16 cellular contexts compared by ENCODE assay signal in the genomic region with DNA sequence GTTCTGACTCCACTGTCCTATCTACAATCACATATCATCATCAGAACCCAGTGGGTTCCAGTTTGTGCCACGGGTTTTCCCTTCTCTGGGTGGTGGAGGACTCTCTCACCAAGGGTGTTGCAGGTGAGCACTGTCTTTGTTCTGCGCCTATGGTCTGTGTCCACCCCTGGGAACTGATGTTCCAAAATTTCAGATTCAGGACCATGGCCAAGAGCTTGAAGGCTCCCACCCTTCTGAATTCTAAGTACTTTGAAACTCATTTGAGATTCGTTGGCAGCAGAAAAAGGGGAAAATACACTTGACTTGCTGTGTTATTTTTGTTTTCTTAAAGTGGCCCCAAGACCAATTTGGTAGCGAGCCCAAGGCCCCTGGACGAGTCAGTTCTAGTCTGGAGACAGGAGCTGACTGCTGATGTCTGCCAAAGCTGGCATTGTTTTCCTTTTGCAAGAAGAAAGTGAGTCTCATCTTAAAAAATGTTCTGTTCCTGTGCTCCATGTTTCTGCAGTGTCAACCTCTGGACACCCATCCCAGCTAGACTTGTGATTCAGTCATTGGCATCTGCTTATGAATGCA.
A peak's percentile ranks its signal among the peaks of the same experiment; 100 is the strongest.
DNase-seq lines count a peak whose midpoint lies in the region; TF ChIP-seq lines count a peak whose summit lies in the region.
"Had no signal": no experiment of that assay in that cellular context is flagged by ENCODE, and none has a peak within 500 bp of the region (broad histone marks: within the 10 kb centered on the region; RNA-seq: fewer than 3 reads in every experiment).

No MANE protein-coding gene starts in this region.

- DNase-seq in Ammon's horn (ENCODE audit: low spot score) (peak; percentile 36), medulla oblongata (ENCODE audit: extremely low spot score) (peak; percentile 71), thyroid gland (peak; percentile 47 to 56), testis (no peak), retina (no peak), germinal center (ENCODE audit: low spot score) (no peak)
- DNase-seq: BE2C; CD4-positive, alpha-beta T cell; CD8-positive, alpha-beta memory T cell; DMS53; EL; GDM1; H9 had no signal

- H3K36me3 ChIP-seq in thyroid gland = no peaks in the 10 kb centered on the region
- H3K36me3 ChIP-seq in testis (ENCODE audit: low read depth, missing control alignments) = no peaks in the 10 kb centered on the region
- H3K36me3 ChIP-seq: BE2C; BLaER1 treated with 17β-estradiol and CSF1 and Interleukin-3, amounts not matched to agents 10 nM and 100 nM had no signal

- H3K4me1 ChIP-seq in thyroid gland = peaks cover 0 to 9% of the 10 kb centered on the region in 2 donors
- no peaks in the 10 kb centered on the region for H3K4me1 ChIP-seq in testis
- H3K4me1 ChIP-seq: BE2C; BLaER1 treated with 17β-estradiol and CSF1 and Interleukin-3, amounts not matched to agents 10 nM and 100 nM had no signal

- H3K9me3 ChIP-seq in thyroid gland (no peaks in the 10 kb centered on the region), testis (no peaks in the 10 kb centered on the region)
- H3K9me3 ChIP-seq: BLaER1 treated with 17β-estradiol and CSF1 and Interleukin-3, amounts not matched to agents 10 nM and 100 nM had no signal

- H3K27ac ChIP-seq in angular gyrus (ENCODE audit: low read depth, low read length) (peak overlapping the region; percentile 38), thyroid gland (no peak overlapping the region), testis (no peak overlapping the region)
- H3K27ac ChIP-seq: BLaER1 treated with 17β-estradiol and CSF1 and Interleukin-3, amounts not matched to agents 10 nM and 100 nM had no signal

- H3K27me3 ChIP-seq in thyroid gland (no peaks in the 10 kb centered on the region), testis (no peaks in the 10 kb centered on the region)
- H3K27me3 ChIP-seq: BE2C; BLaER1 treated with 17β-estradiol and CSF1 and Interleukin-3, amounts not matched to agents 10 nM and 100 nM had no signal

- no peak overlapping the region for H3K4me3 ChIP-seq in thyroid gland (replicated peaks in 1 of 3)
- no peak overlapping the region for H3K4me3 ChIP-seq in testis
- H3K4me3 ChIP-seq: BLaER1 treated with 17β-estradiol and CSF1 and Interleukin-3, amounts not matched to agents 10 nM and 100 nM; GM23338 had no signal

- intact Hi-C loops in thyroid gland (cut with DNase I) = no loop called here
- intact Hi-C loops in testis (cut with DNase I; ENCODE audit: low total_unique reads) = no loop called here

- 40 to 45% methylated on average over 5 of the region's 5 CpGs for WGBS in thyroid gland, 2 donors
- 53 to 73% methylated on average over 5 of the region's 5 CpGs for WGBS in testis, 2 donors

- TF ChIP-seq CTCF in thyroid gland (IDR thresholded peaks at IDR 0.05) (no peak), testis (IDR thresholded peaks at IDR 0.05) (no peak)

- TF ChIP-seq POLR2A in thyroid gland (IDR thresholded peaks at IDR 0.05) (no peak), testis (IDR thresholded peaks at IDR 0.05) (no peak)

Comparison
In these comparisons a context has a peak if more than half of its experiments do, and no peak if none do; other contexts are left out.
1. DNase-seq: peak in Ammon's horn (single experiment), medulla oblongata (single experiment) and thyroid gland (2 of 2); none in testis (single experiment), retina (single experiment) and germinal center (single experiment).